ENCODE assay signal across 1 cellular context in genomic region chr11:67117176-67117575, GRCh38.
TF ChIP-seq lines count a peak whose summit lies in the region.

No MANE protein-coding gene starts in this region.

TF ChIP-seq in liver, 16 proteins besides CTCF, POLR2A, EP300 and RAD21 (continued from another document):
- no peak for TF ChIP-seq ZBTB33 (IDR thresholded peaks at IDR 0.05)
- no peak for TF ChIP-seq JUND (IDR thresholded peaks at IDR 0.05)
